8 cellular contexts compared by ENCODE assay signal in the genomic region with DNA sequence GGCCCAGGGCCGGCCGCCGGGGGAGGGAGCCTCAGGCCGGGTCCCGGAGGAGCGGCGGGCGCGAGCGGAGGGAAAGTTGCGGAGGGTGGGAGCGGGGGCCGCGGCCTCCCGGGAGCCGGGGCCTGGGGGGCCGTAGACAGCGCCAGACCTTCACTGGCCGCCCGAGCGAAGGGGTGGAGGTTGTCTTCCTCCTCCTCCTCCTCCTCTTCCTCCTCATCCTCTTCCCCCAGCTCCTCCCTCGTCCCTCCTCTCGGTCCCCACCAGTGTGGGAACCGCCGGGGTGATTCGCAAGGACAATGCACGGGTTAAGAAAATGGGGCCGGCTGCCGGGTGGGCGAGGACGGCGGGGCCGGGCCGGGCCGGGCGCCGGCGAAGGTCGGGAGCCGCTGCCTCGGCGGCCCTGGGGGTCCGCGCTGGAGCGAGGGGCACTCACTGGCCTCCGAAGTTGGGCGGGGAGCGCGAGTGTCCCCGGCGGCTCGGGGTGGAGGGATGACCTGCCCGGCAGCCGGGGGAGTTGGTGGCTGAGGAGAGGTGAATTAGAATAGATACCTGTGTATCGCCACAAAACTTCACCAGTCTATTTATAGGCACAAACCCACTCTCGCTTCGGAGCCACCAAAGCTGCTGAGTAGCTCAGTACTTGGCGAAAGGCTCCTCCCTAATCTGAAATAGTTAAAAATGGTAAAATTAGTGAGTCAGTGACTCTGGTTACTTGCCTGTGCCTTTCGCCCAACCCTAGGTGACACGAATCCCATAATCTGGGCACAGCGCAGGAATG. TPM values are rescaled to one million over a fixed set of nuclear protein-coding genes. Genes with fewer than 3 reads are reported as not detected.
DNase-seq lines count a peak whose midpoint lies in the region; ATAC-seq and TF ChIP-seq lines count a peak whose summit lies in the region.

No MANE protein-coding gene starts in this region.

- H3K9me3 ChIP-seq in AG04450 (ENCODE audit: control insufficient read depth, insufficient read depth, low read length) (no peaks in the 10 kb centered on the region), SJCRH30 (replicated peaks) (no peaks in the 10 kb centered on the region), right cardiac atrium (ENCODE audit: control insufficient read depth, low read length) (no peaks in the 10 kb centered on the region)

- H3K36me3 ChIP-seq in SJCRH30, result no peaks in the 10 kb centered on the region

- H3K4me3 ChIP-seq in AG04450 (ENCODE audit: low read depth, low read length) (peak overlapping the region; percentile 84), SJCRH30 (peak overlapping the region; percentile 96), right cardiac atrium (ENCODE audit: low read length) (peak overlapping the region; percentile 96), skeletal muscle cell (ENCODE audit: low read depth, low read length) (peak overlapping the region; percentile 69)

- peaks cover 15% of the 10 kb centered on the region for H3K4me1 ChIP-seq in SJCRH30
- H3K4me1 ChIP-seq in right cardiac atrium (ENCODE audit: control insufficient read depth, insufficient read depth, low read length), result no peaks in the 10 kb centered on the region

- H3K27me3 ChIP-seq in AG04450 (ENCODE audit: control insufficient read depth, insufficient read depth, low read length), result no peaks in the 10 kb centered on the region
- no peaks in the 10 kb centered on the region for H3K27me3 ChIP-seq in SJCRH30
- no peaks in the 10 kb centered on the region for H3K27me3 ChIP-seq in right cardiac atrium (ENCODE audit: control insufficient read depth, insufficient read depth)

- DNase-seq in AG04450 (ENCODE audit: low read depth, low spot score) (no peak), SJCRH30 (peak; percentile 25 to 39), right cardiac atrium (peak; percentile 65 to 83 (median 79)), skeletal muscle cell (ENCODE audit: low read depth) (no peak)

- CTCF ChIA-PET in AG04450 (lab: Charles Lee), result interaction anchor here (1.4 kb wide), 1 partner anchor 216 kb away, joined by 3 read pairs; no protein-coding TSS in a partner anchor

- peak; percentile 24 for ATAC-seq in GM21390 (IDR thresholded peaks at IDR 0.05; ENCODE audit: unreplicated experiment)
- peak; percentile 29 to 37 for ATAC-seq in right cardiac atrium
- no peak for ATAC-seq in HG03457 (IDR thresholded peaks at IDR 0.05; ENCODE audit: unreplicated experiment)
- ATAC-seq in GM19463 (IDR thresholded peaks at IDR 0.05; ENCODE audit: unreplicated experiment), result no peak

- POLR2A ChIA-PET in AG04450 (lab: Yijun Ruan, JAX), result interaction anchor here (0.6 kb wide), 1 partner anchor 84 kb away, joined by 4 read pairs; no protein-coding TSS in a partner anchor

- TF ChIP-seq CTCF in AG04450 (IDR thresholded peaks at IDR 0.05; ENCODE audit: low read depth, low read length), result no peak

- 0 to 1% (median 0%) methylated on average over 54 to 61 of the region's 61 CpGs for WGBS in adipose tissue, 3 donors
- under 1% methylated on average over 61 of the region's 61 CpGs for WGBS in right cardiac atrium

- intact Hi-C loops in right cardiac atrium (cut with DNase I), result loop anchor here (5.0 to 10.0 kb wide), 5 partner anchors 101 to 197 kb away; a partner anchor contains a TSS

- H3K27ac ChIP-seq in AG04450 (ENCODE audit: low read depth, low read length), result peak overlapping the region; percentile 75
- H3K27ac ChIP-seq in SJCRH30, result peak overlapping the region; percentile 51; the same call in 1 of the 2 replicates
- H3K27ac ChIP-seq in adipose tissue (ENCODE audit: low read depth, low read length), result peak overlapping the region; percentile 96
- H3K27ac ChIP-seq in right cardiac atrium (ENCODE audit: low read length), result peak overlapping the region; percentile 99

RNA-seq across cellular contexts. Expression of a gene that starts 1.4 kb away (rescaled TPM):
- polyA plus RNA-seq in AG04450 (2011; rRNA removed), result 32.6 and 33.1 TPM in 2 replicates
- polyA minus RNA-seq in AG04450 (2011; rRNA and poly(A)+ RNA removed), result 85.1 and 90.2 TPM in 2 replicates
- total RNA-seq in SJCRH30 (2014; rRNA removed; shearing (Covaris generic)), result 59.8 and 67.5 TPM in 2 replicates
- polyA plus RNA-seq in adipose tissue, result 10 to 100 TPM in 2 of 3 donors, 1 to 10 TPM in 1; 8.6 to 15.1 (median 13.2) TPM
- total RNA-seq in right cardiac atrium, result 10 to 100 TPM; 67.6 to 76.9 (median 73.4) TPM
- 28.4 TPM for polyA plus RNA-seq in right cardiac atrium

Comparison
In these comparisons a context has a peak if more than half of its experiments do, and no peak if none do; other contexts are left out.
1. DNase-seq: peak in SJCRH30 (2 of 2) and right cardiac atrium (3 of 3); none in AG04450 (single experiment) and skeletal muscle cell (single experiment).
2. ATAC-seq: peak in GM21390 (single experiment) and right cardiac atrium (2 of 2); none in HG03457 (single experiment) and GM19463 (single experiment).
3. Peak in every context shown above with its lines, with median percentiles within 50 percentile points of each other: H3K27ac ChIP-seq and H3K4me3 ChIP-seq.